ENCODE assay signal across 18 cellular contexts in genomic region chr15:36601952-36602351, GRCh38. TPM values are rescaled to one million over a fixed set of nuclear protein-coding genes. Genes with fewer than 3 reads are reported as not detected.
DNase-seq lines count a peak whose midpoint lies in the region; ATAC-seq and TF ChIP-seq lines count a peak whose summit lies in the region.
"Had no signal": no experiment of that assay in that cellular context is flagged by ENCODE, and none has a peak within 500 bp of the region (broad histone marks: within the 10 kb centered on the region; RNA-seq: fewer than 3 reads in every experiment).

No MANE protein-coding gene starts in this region.

- WGBS in suprapubic skin: 49% methylated on average over 6 of the region's 6 CpGs

- H3K9me3 ChIP-seq in muscle layer of colon (ENCODE audit: low read length): no peaks in the 10 kb centered on the region
- no peaks in the 10 kb centered on the region for H3K9me3 ChIP-seq in suprapubic skin
- H3K9me3 ChIP-seq: upper lobe of left lung had no signal

- no peak overlapping the region for H3K9ac ChIP-seq in muscle layer of colon (ENCODE audit: low read length)

- TF ChIP-seq POLR2A in suprapubic skin (IDR thresholded peaks at IDR 0.05): no peak

- H3K27me3 ChIP-seq in muscle layer of colon (ENCODE audit: control insufficient read depth in 1 of 2, insufficient read depth in 2 of 2, low read length in 2 of 2) (no peaks in the 10 kb centered on the region), suprapubic skin (no peaks in the 10 kb centered on the region)
- H3K27me3 ChIP-seq: upper lobe of left lung had no signal

- H3K36me3 ChIP-seq in muscle layer of colon (ENCODE audit: insufficient read depth, low read length) (no peaks in the 10 kb centered on the region), suprapubic skin (no peaks in the 10 kb centered on the region)
- H3K36me3 ChIP-seq: upper lobe of left lung had no signal

- DNase-seq in fibroblast of pulmonary artery (ENCODE audit: low read depth) (no peak), suprapubic skin (ENCODE audit: low spot score in 2 of 2) (no peak), islet precursor cell (no peak), NOMO-1 treated with DMSO at 0.1 percent for 48 hours (lab: John Stamatoyannopoulos, UW; ENCODE audit: unreplicated experiment) (no peak), SW480 (ENCODE audit: low spot score) (no peak)
- DNase-seq: amygdala; DMS79 treated with DMSO at 0.1 percent for 48 hours; naive thymus-derived CD8-positive, alpha-beta T cell; NCI-H1417; NCI-H748 treated with DMSO at 0.1 percent for 48 hours; OCI-M1; T1000; upper lobe of left lung had no signal

- H3K27ac ChIP-seq in muscle layer of colon (ENCODE audit: low read depth, low read length) (peak overlapping the region; percentile 53), suprapubic skin (peak overlapping the region; percentile 42)
- H3K27ac ChIP-seq: upper lobe of left lung had no signal

- H3K4me1 ChIP-seq in muscle layer of colon (ENCODE audit: insufficient read depth, low read length) (peaks cover 56% of the 10 kb centered on the region), suprapubic skin (peaks cover 5% of the 10 kb centered on the region)
- H3K4me1 ChIP-seq: upper lobe of left lung had no signal

- ATAC-seq in SK-N-SH treated with all-trans-retinoic acid at 6 μM for 48 hours (0 out of 3 replicates have a peak, but pooled peaks have one; percentile 17), HG03139 (IDR thresholded peaks at IDR 0.05; ENCODE audit: unreplicated experiment) (no peak)
- ATAC-seq: activated CD4-positive, CD25-positive, alpha-beta regulatory T cell treated with anti-CD3 and anti-CD28 coated beads, Interleukin-2, amount 50 U/mL, for 24 hours; naive thymus-derived CD8-positive, alpha-beta T cell had no signal

- no peak for TF ChIP-seq EP300 in suprapubic skin (IDR thresholded peaks at IDR 0.05)

- TF ChIP-seq CTCF in fibroblast of pulmonary artery (IDR thresholded peaks at IDR 0.05; ENCODE audit: low read length, missing control alignments) (no peak), suprapubic skin (IDR thresholded peaks at IDR 0.05) (no peak)

- H3K4me3 ChIP-seq in fibroblast of pulmonary artery (replicated peaks; ENCODE audit: low read depth, low read length) (peak overlapping the region; percentile 6), muscle layer of colon (ENCODE audit: low read depth in 1 of 2, low read length in 2 of 2) (no peak overlapping the region), suprapubic skin (no peak overlapping the region)
- H3K4me3 ChIP-seq: lung, upper lobe of left lung had no signal

TF ChIP-seq in SK-N-SH treated with all-trans-retinoic acid at 6 μM for 48 hours, 23 proteins besides CTCF, POLR2A, EP300 and RAD21:
- no peak for TF ChIP-seq SNAI2 (CRISPR knock-in tag; IDR thresholded peaks at IDR 0.05)
- TF ChIP-seq RARB (CRISPR knock-in tag; IDR thresholded peaks at IDR 0.05): no peak
- TF ChIP-seq ZNF565 (CRISPR knock-in tag; conservative IDR thresholded peaks at IDR 0.05; ENCODE audit: low read depth): no peak
- no peak for TF ChIP-seq CSRNP3 (CRISPR knock-in tag; IDR thresholded peaks at IDR 0.05)
- TF ChIP-seq CSDC2 (CRISPR knock-in tag; IDR thresholded peaks at IDR 0.05): no peak
- TF ChIP-seq CREB5 (CRISPR knock-in tag; IDR thresholded peaks at IDR 0.05; ENCODE audit: low read depth): no peak
- no peak for TF ChIP-seq ARNTL (CRISPR knock-in tag; IDR thresholded peaks at IDR 0.05; ENCODE audit: borderline replicate concordance, low read depth)
- no peak for TF ChIP-seq POU6F1 (CRISPR knock-in tag; IDR thresholded peaks at IDR 0.05; ENCODE audit: borderline replicate concordance, low read depth)
- TF ChIP-seq TOX (CRISPR knock-in tag; IDR thresholded peaks at IDR 0.05; ENCODE audit: borderline replicate concordance): no peak
- TF ChIP-seq ZFP3 (CRISPR knock-in tag; IDR thresholded peaks at IDR 0.05): no peak
- no peak for TF ChIP-seq TSHZ2 (CRISPR knock-in tag; IDR thresholded peaks at IDR 0.05)
- TF ChIP-seq ZC3H10 (CRISPR knock-in tag; IDR thresholded peaks at IDR 0.05): no peak

RNA-seq across cellular contexts. Expression of gene CDIN1, which starts 22.5 kb away (rescaled TPM):
- total RNA-seq in suprapubic skin: 10 to 100 TPM; 19.4 to 36.4 (median 26.9) TPM
